19 cellular contexts compared by ENCODE assay signal in the genomic region with DNA sequence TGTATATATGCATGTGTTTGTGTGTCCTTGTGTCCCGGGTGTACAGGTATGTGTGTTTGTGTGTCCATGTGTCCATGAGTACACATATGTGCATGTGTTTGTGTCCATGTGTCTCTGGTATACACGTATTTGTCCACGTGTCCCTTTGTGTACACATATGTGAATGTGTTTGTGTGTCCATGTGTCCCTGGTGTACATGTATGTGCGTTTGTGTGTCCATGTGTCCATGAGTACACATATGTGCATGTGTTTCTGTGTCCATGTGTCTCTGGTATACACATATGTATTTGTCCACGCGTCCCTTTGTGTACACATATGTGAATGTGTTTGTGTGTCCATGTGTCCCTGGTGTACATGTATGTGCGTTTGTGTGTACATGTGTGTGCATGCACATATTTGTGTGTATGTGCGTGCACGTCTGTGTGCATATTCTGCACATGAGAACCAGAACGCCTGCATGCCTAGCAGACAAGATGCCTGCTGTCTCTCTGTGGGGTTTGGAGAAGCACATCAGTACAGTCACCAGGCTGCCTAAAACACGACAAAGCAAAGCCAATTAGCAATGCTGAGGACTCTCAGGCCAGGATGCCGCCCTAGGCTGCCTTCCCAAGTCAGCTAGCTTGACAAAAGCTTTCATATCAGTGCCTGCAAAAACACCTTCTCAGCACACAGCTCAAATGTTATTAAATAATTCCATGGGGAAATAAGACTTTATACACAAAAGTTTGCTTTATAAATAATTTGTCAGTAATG.
A peak's percentile ranks its signal among the peaks of the same experiment; 100 is the strongest.
DNase-seq lines count a peak whose midpoint lies in the region; TF ChIP-seq lines count a peak whose summit lies in the region.
"Had no signal": no experiment of that assay in that cellular context is flagged by ENCODE, and none has a peak within 500 bp of the region (broad histone marks: within the 10 kb centered on the region; RNA-seq: fewer than 3 reads in every experiment).

No MANE protein-coding gene starts in this region.

- H3K4me1 ChIP-seq in NT2/D1 (ENCODE audit: insufficient read depth, insufficient read length): peaks cover 9% of the 10 kb centered on the region
- H3K4me1 ChIP-seq: A549 had no signal

- H3K4me3 Mint-ChIP-seq in glutamatergic neuron (ENCODE audit: unreplicated experiment) (no peak overlapping the region), type B pancreatic cell (no peak overlapping the region)
- H3K4me3 Mint-ChIP-seq: B cell had no signal

- no peaks in the 10 kb centered on the region for H3K4me1 Mint-ChIP-seq in glutamatergic neuron (ENCODE audit: low read depth, unreplicated experiment)
- H3K4me1 Mint-ChIP-seq in type B pancreatic cell (ENCODE audit: unreplicated experiment): peaks cover 6% of the 10 kb centered on the region
- H3K4me1 Mint-ChIP-seq: B cell had no signal

- H3K9me3 Mint-ChIP-seq in glutamatergic neuron (ENCODE audit: unreplicated experiment) (peaks cover 11% of the 10 kb centered on the region), type B pancreatic cell (no peaks in the 10 kb centered on the region)

- peak; percentile 64 for DNase-seq in H7
- DNase-seq in NT2/D1 (ENCODE audit: low read depth, low spot score): peak; percentile 59
- DNase-seq in glutamatergic neuron: peak; percentile 6
- DNase-seq in type B pancreatic cell (ENCODE audit: extremely low spot score, unreplicated experiment): no peak
- no peak for DNase-seq in anterior cingulate cortex (lab: John Stamatoyannopoulos, UW)
- DNase-seq in NCI-H2227 treated with DMSO at 0.1 percent for 48 hours (lab: John Stamatoyannopoulos, UW): no peak
- DNase-seq in cerebellar nuclear complex (lab: John Stamatoyannopoulos, UW): no peak
- DNase-seq: DMS53, GF-D8, KG1, NCI-H1092, NCI-H1436, NCI-H187 treated with DMSO at 0.1 percent for 48 hours, NCI-H2107, NCI-H226, NCI-H510A treated with DMSO at 0.1 percent for 48 hours, NCI-H748 treated with DMSO at 0.1 percent for 48 hours had no signal

- peak overlapping the region; percentile 36 for H3K27ac Mint-ChIP-seq in glutamatergic neuron (ENCODE audit: unreplicated experiment)
- H3K27ac Mint-ChIP-seq in type B pancreatic cell: peak overlapping the region; percentile 31
- H3K27ac Mint-ChIP-seq: B cell had no signal

- no peak overlapping the region for H3K4me3 ChIP-seq in H7 (ENCODE audit: insufficient read depth, low read depth, low read length)
- no peak overlapping the region for H3K4me3 ChIP-seq in NT2/D1 (ENCODE audit: insufficient read length, low read depth)
- H3K4me3 ChIP-seq: A549 had no signal

- no peak overlapping the region for H3K9ac ChIP-seq in NT2/D1 (ENCODE audit: insufficient read length, low read depth)

- TF ChIP-seq CTCF in glutamatergic neuron (IDR thresholded peaks at IDR 0.05; ENCODE audit: partially characterized antibody, unreplicated experiment): no peak
- no peak for TF ChIP-seq CTCF in type B pancreatic cell (conservative IDR thresholded peaks at IDR 0.05)

- no peaks in the 10 kb centered on the region for H3K9me3 ChIP-seq in NT2/D1 (ENCODE audit: insufficient read depth, low read length)

- H3K27me3 Mint-ChIP-seq in glutamatergic neuron (ENCODE audit: unreplicated experiment): peaks cover 8% of the 10 kb centered on the region
- H3K27me3 Mint-ChIP-seq in type B pancreatic cell: no peaks in the 10 kb centered on the region
- H3K27me3 Mint-ChIP-seq: B cell had no signal

- H3K36me3 Mint-ChIP-seq in glutamatergic neuron (ENCODE audit: unreplicated experiment) (peaks cover 14% of the 10 kb centered on the region), type B pancreatic cell (no peaks in the 10 kb centered on the region)

- H3K27me3 ChIP-seq in H7 (ENCODE audit: control insufficient read depth, insufficient read depth, low read length) (no peaks in the 10 kb centered on the region), NT2/D1 (ENCODE audit: insufficient read depth, insufficient read length) (no peaks in the 10 kb centered on the region)

- H3K36me3 ChIP-seq in H7 (replicated peaks; ENCODE audit: control insufficient read depth, insufficient read depth, low read length): no peaks in the 10 kb centered on the region; the same call in 1 of the 2 replicates
- no peaks in the 10 kb centered on the region for H3K36me3 ChIP-seq in NT2/D1 (ENCODE audit: insufficient read depth, insufficient read length, low read length)

Comparison
In these comparisons a context has a peak if more than half of its experiments do, and no peak if none do; other contexts are left out.
1. DNase-seq: peak in H7 (single experiment), NT2/D1 (single experiment) and glutamatergic neuron (single experiment); none in type B pancreatic cell (single experiment), anterior cingulate cortex (0 of 58), NCI-H2227 treated with DMSO at 0.1 percent for 48 hours (single experiment) and cerebellar nuclear complex (0 of 2).